Comparison of ENCODE assay signal across 1 cellular context in genomic region chr18:27415495-27415894, GRCh38.
TF ChIP-seq lines count a peak whose summit lies in the region.

No MANE protein-coding gene starts in this region.

TF ChIP-seq in HepG2, 621 proteins besides CTCF, POLR2A, EP300 and RAD21 (continued from another document):
- TF ChIP-seq ARID5B (CRISPR knock-in tag; IDR thresholded peaks at IDR 0.05) (peak; percentile 36; the same call in 1 of the 2 replicates), HNF4A (CRISPR knock-in tag; IDR thresholded peaks at IDR 0.05) (peak; percentile 77), RXRB (CRISPR knock-in tag; IDR thresholded peaks at IDR 0.05; ENCODE audit: borderline replicate concordance) (peak; percentile 31; the same call in 1 of the 2 replicates), SOX6 (IDR thresholded peaks at IDR 0.05) (no peak), SOX6 (CRISPR knock-in tag; IDR thresholded peaks at IDR 0.05) (peak; percentile 52), ZNF644 (CRISPR knock-in tag; IDR thresholded peaks at IDR 0.05; ENCODE audit: low read depth) (peak; percentile 66; the same call in 1 of the 2 replicates), PPARG (CRISPR knock-in tag; conservative IDR thresholded peaks at IDR 0.05) (peak; percentile 35; the same call in 1 of the 2 replicates), PAXIP1 (CRISPR knock-in tag; conservative IDR thresholded peaks at IDR 0.05) (peak; percentile 41)
